8 cellular contexts compared by ENCODE assay signal in the genomic region with DNA sequence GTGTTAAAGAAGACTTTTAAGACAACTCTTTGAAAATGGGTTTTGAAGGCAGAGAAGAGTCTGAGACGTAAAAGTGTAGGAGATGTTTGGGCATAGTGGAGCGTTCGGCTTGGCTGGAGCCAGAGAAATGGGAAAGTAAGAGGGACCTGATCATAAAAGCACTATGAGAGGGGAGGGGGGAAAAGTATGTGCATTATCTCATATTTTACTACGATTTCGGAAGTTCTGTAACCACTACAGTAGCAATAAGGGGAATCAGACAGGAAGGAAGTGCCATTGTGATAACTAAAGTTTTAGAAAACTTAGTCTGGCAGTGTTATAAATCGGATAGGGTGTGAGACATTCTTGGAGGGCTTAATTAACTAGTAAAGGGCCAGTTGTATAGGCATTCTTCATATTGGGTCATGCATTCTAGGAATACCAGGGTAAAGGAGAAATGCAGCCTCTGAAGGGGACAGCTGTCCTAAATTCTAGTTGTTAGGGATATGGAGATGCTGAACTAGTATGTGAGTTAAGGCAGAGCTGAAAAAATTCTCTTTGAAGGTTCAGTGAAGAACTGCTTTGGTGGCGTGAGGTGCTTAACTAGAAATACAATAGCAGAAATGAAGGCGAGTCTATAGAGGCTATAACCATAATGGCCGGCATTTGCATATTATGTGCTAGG.
A peak's percentile ranks its signal among the peaks of the same experiment; 100 is the strongest.
DNase-seq lines count a peak whose midpoint lies in the region; ATAC-seq, FAIRE-seq and TF ChIP-seq lines count a peak whose summit lies in the region.

No MANE protein-coding gene starts in this region.

- H3K9me3 ChIP-seq in heart right ventricle (no peaks in the 10 kb centered on the region), astrocyte (ENCODE audit: insufficient read depth, low read depth, low read length) (no peaks in the 10 kb centered on the region), upper lobe of right lung (no peaks in the 10 kb centered on the region)

- no peaks in the 10 kb centered on the region for H4K20me1 ChIP-seq in astrocyte (ENCODE audit: insufficient read depth, low read length)

- peak overlapping the region; percentile 94 for H3K4me2 ChIP-seq in astrocyte (ENCODE audit: low read length)
- peak overlapping the region; percentile 75 for H3K4me2 ChIP-seq in mesendoderm (ENCODE audit: low read length)

- H3K79me2 ChIP-seq in astrocyte (ENCODE audit: insufficient read depth, low read length) (no peaks in the 10 kb centered on the region), mesendoderm (ENCODE audit: control insufficient read depth, insufficient read depth, low read length) (no peaks in the 10 kb centered on the region)

- H3K9ac ChIP-seq in astrocyte (ENCODE audit: low read length): peak overlapping the region; percentile 68
- peak overlapping the region; percentile 81 for H3K9ac ChIP-seq in mesendoderm (ENCODE audit: low read length)

- H3K18ac ChIP-seq in mesendoderm (ENCODE audit: low read length): no peak overlapping the region

- no peak overlapping the region for H3K23ac ChIP-seq in mesendoderm (ENCODE audit: low read length)

- peak overlapping the region; percentile 3 for H4K5ac ChIP-seq in mesendoderm (ENCODE audit: low read length)

- H3K27ac Mint-ChIP-seq in astrocyte (ENCODE audit: unreplicated experiment): peak overlapping the region; percentile 7

- TF ChIP-seq CTCF in heart right ventricle (IDR thresholded peaks at IDR 0.05) (no peak), astrocyte (IDR thresholded peaks at IDR 0.05; ENCODE audit: insufficient read depth, low read depth, low read length) (no peak), upper lobe of right lung (IDR thresholded peaks at IDR 0.05) (no peak)

- H3K4me1 ChIP-seq in heart right ventricle: peaks cover 0 to 26% (median 6%) of the 10 kb centered on the region in 9 donors
- peaks cover 3% of the 10 kb centered on the region for H3K4me1 ChIP-seq in astrocyte (ENCODE audit: insufficient read depth, low read length)
- H3K4me1 ChIP-seq in mesendoderm (ENCODE audit: control insufficient read depth, low read depth, low read length): peaks cover 6% of the 10 kb centered on the region
- H3K4me1 ChIP-seq in upper lobe of right lung: peaks cover 4% of the 10 kb centered on the region

- peaks cover 8% of the 10 kb centered on the region for H3K4me1 Mint-ChIP-seq in astrocyte (ENCODE audit: low read depth, unreplicated experiment)

- H2BK15ac ChIP-seq in mesendoderm (replicated peaks; ENCODE audit: low read depth): peak overlapping the region; percentile 57

- H3K9me3 Mint-ChIP-seq in astrocyte (ENCODE audit: unreplicated experiment): peaks cover 6% of the 10 kb centered on the region

- DNase-seq in heart right ventricle: no peak
- no peak for DNase-seq in cardiac septum (ENCODE audit: low spot score)
- DNase-seq in astrocyte (ENCODE audit: low read depth): no peak
- no peak for DNase-seq in mesendoderm
- no peak for DNase-seq in upper lobe of right lung
- no peak for DNase-seq in hippocampal formation (lab: John Stamatoyannopoulos, UW)
- no peak for DNase-seq in mucosa of gallbladder (ENCODE audit: low spot score)

- H2BK120ac ChIP-seq in mesendoderm (ENCODE audit: low read depth, low read length): no peak overlapping the region

- H2BK5ac ChIP-seq in mesendoderm (ENCODE audit: low read length): no peak overlapping the region

- H3K4ac ChIP-seq in mesendoderm (ENCODE audit: low read depth, low read length): no peak overlapping the region

- FAIRE-seq in astrocyte (lab: Jason Lieb, UNC): no peak

- ATAC-seq in heart right ventricle: peak in 1 of 8 donors; percentile 12
- ATAC-seq in upper lobe of right lung: no peak
- no peak for ATAC-seq in GM19035 (IDR thresholded peaks at IDR 0.05; ENCODE audit: unreplicated experiment)

- no peak overlapping the region for H2AK5ac ChIP-seq in mesendoderm (ENCODE audit: low read length)

- H2AFZ ChIP-seq in astrocyte (ENCODE audit: low read depth, low read length): peak overlapping the region; percentile 99

- H3K27me3 Mint-ChIP-seq in astrocyte (ENCODE audit: low read depth, unreplicated experiment): no peaks in the 10 kb centered on the region

- peak overlapping the region in 6 of 10 donors; percentile 42 to 75 (median 65) for H3K27ac ChIP-seq in heart right ventricle
- H3K27ac ChIP-seq in astrocyte (ENCODE audit: low read depth, low read length): no peak overlapping the region
- H3K27ac ChIP-seq in mesendoderm (ENCODE audit: low read depth, low read length): no peak overlapping the region
- H3K27ac ChIP-seq in upper lobe of right lung: no peak overlapping the region

- no peaks in the 10 kb centered on the region for H3K79me1 ChIP-seq in mesendoderm (ENCODE audit: low read length)

- no peaks in the 10 kb centered on the region for H3K27me3 ChIP-seq in heart right ventricle
- H3K27me3 ChIP-seq in astrocyte (ENCODE audit: insufficient read depth, low read length): no peaks in the 10 kb centered on the region
- H3K27me3 ChIP-seq in mesendoderm (ENCODE audit: insufficient read depth, low read length, poor library complexity): no peaks in the 10 kb centered on the region
- H3K27me3 ChIP-seq in upper lobe of right lung: no peaks in the 10 kb centered on the region

- H3K4me3 ChIP-seq in heart right ventricle (peak overlapping the region; percentile 33 to 72 (median 60)), astrocyte (ENCODE audit: insufficient read depth, low read depth, low read length) (peak overlapping the region; percentile 81), mesendoderm (ENCODE audit: low read length) (no peak overlapping the region), upper lobe of right lung (peak overlapping the region; percentile 60)

- peak overlapping the region; percentile 86 for H3K56ac ChIP-seq in mesendoderm (ENCODE audit: low read length)

- WGBS in heart right ventricle, 2 donors: 59 to 65% methylated on average over 9 of the region's 9 CpGs
- no CpG with 5 or more reads among the region's 9 CpGs for WGBS in mesendoderm (ENCODE audit: extremely low coverage, insufficient coverage, low lambda C conversion rate)

- H3K36me3 ChIP-seq in heart right ventricle: no peaks in the 10 kb centered on the region
- H3K36me3 ChIP-seq in astrocyte (ENCODE audit: insufficient read depth, low read length): no peaks in the 10 kb centered on the region
- H3K36me3 ChIP-seq in mesendoderm (ENCODE audit: control insufficient read depth, insufficient read depth, low read length): no peaks in the 10 kb centered on the region
- no peaks in the 10 kb centered on the region for H3K36me3 ChIP-seq in upper lobe of right lung

- intact Hi-C loops in heart right ventricle (cut with DNase I): no loop called here
- intact Hi-C loops in cardiac septum (cut with DNase I): no loop called here
- intact Hi-C loops in upper lobe of right lung (cut with DNase I): no loop called here

- peak overlapping the region; percentile 91 for H3K4me3 Mint-ChIP-seq in astrocyte (ENCODE audit: unreplicated experiment)

- no peak overlapping the region for H4K8ac ChIP-seq in mesendoderm (ENCODE audit: low read depth, low read length)

- no peaks in the 10 kb centered on the region for H3K36me3 Mint-ChIP-seq in astrocyte (ENCODE audit: low read depth, unreplicated experiment)

Comparison
In these comparisons a context has a peak if more than half of its experiments do, and no peak if none do; other contexts are left out.
1. H3K27ac ChIP-seq: peak in heart right ventricle (6 of 10); none in astrocyte (single experiment), mesendoderm (single experiment) and upper lobe of right lung (single experiment).